ENCODE assay signal across 8 cellular contexts in the genomic region with DNA sequence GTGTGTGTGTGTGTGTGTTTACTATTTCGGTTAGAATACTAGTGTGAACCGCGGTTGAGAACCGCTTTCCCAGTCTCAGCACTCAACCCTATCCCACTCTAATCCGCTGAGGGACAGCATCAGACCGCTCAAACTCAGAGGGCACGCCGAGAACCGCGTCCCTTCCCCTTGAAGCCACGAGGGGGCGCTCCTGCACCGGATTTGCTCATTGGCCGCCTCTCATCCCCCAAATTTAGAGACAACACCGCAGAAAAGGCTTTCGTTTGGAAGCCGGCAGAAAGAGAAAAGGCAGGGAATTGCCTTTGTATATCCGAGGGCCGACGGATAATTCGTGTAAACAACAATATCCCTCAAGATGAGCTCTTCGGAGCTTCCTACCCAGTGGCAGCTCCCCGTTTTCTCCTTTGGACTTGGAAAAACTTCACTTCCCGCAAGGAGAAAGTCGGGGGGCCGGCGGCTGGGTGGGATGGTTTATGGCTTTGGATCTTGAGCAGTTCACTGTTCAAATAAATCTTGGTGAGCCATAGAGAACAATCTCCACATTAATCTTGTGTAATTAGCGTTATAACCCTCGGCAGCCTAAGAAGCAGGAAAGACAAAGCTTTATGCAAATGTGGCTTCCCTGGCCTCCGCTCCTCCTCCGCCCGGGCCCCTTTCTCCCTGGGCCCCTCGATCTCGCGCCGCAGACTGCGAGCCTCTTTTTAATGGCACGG.
DNase-seq lines count a peak whose midpoint lies in the region; ATAC-seq, FAIRE-seq and TF ChIP-seq lines count a peak whose summit lies in the region.

No MANE protein-coding gene starts in this region.

- H3K36me3 ChIP-seq in HAP-1 (replicated peaks) (no peaks in the 10 kb centered on the region), Loucy (ENCODE audit: insufficient read depth, low read length) (no peaks in the 10 kb centered on the region), SJCRH30 (no peaks in the 10 kb centered on the region), pancreas (no peaks in the 10 kb centered on the region)

- TF ChIP-seq CTCF in Loucy (conservative IDR thresholded peaks at IDR 0.05; ENCODE audit: low read length) (peak; percentile 99), pancreas (IDR thresholded peaks at IDR 0.05) (peak; percentile 66 to 85 (median 80)), type B pancreatic cell (conservative IDR thresholded peaks at IDR 0.05) (peak; percentile 97)

- DNase-seq in GDM1 (lab: John Stamatoyannopoulos, UW): peak; percentile 24
- DNase-seq in HAP-1 (ENCODE audit: low spot score in 2 of 2): peak; percentile 76 to 87
- DNase-seq in SJCRH30: peak; percentile 48 to 82
- peak; percentile 74 for DNase-seq in activated naive CD4-positive, alpha-beta T cell treated with anti-CD3 and anti-CD28 coated beads, Interleukin-2, amount 10 ng/mL, durations not matched to agents 7 days and 5 days
- DNase-seq in head of caudate nucleus: peak; percentile 63 to 96 (median 88)
- DNase-seq in pancreas: peak; percentile 28 to 86 (median 56)
- DNase-seq in type B pancreatic cell (ENCODE audit: extremely low spot score, unreplicated experiment): peak; percentile 89

- no peaks in the 10 kb centered on the region for H3K27me3 ChIP-seq in HAP-1 (ENCODE audit: low read depth)
- no peaks in the 10 kb centered on the region for H3K27me3 ChIP-seq in Loucy (ENCODE audit: insufficient read depth, low read length, poor library complexity, severe bottlenecking)
- H3K27me3 ChIP-seq in SJCRH30: no peaks in the 10 kb centered on the region; the same call in none of the 2 replicates
- peaks cover 5 to 34% (median 9%) of the 10 kb centered on the region in 4 donors for H3K27me3 ChIP-seq in pancreas

- peaks cover 61% of the 10 kb centered on the region for H3K27me3 Mint-ChIP-seq in activated naive CD4-positive, alpha-beta T cell treated with anti-CD3 and anti-CD28 coated beads, Interleukin-2, amount 10 ng/mL, durations not matched to agents 7 days and 5 days
- H3K27me3 Mint-ChIP-seq in type B pancreatic cell: peaks cover 69% of the 10 kb centered on the region

- peak overlapping the region; percentile 69 for H3K4me3 Mint-ChIP-seq in activated naive CD4-positive, alpha-beta T cell treated with anti-CD3 and anti-CD28 coated beads, Interleukin-2, amount 10 ng/mL, durations not matched to agents 7 days and 5 days
- H3K4me3 Mint-ChIP-seq in type B pancreatic cell: peak overlapping the region; percentile 91

- H3K27ac Mint-ChIP-seq in activated naive CD4-positive, alpha-beta T cell treated with anti-CD3 and anti-CD28 coated beads, Interleukin-2, amount 10 ng/mL, durations not matched to agents 7 days and 5 days: no peak overlapping the region
- peak overlapping the region; percentile 8 for H3K27ac Mint-ChIP-seq in type B pancreatic cell

- H3K9ac ChIP-seq in Loucy (ENCODE audit: low read depth, low read length, poor library complexity, severe bottlenecking): peak overlapping the region; percentile 60

- H3K9me3 ChIP-seq in HAP-1 (no peaks in the 10 kb centered on the region), Loucy (ENCODE audit: insufficient read depth, low read depth, low read length) (no peaks in the 10 kb centered on the region), SJCRH30 (replicated peaks) (no peaks in the 10 kb centered on the region), pancreas (no peaks in the 10 kb centered on the region)

- H2AFZ ChIP-seq in Loucy (ENCODE audit: low read length): peak overlapping the region; percentile 100

- in situ Hi-C loops in HAP-1 (cut with MboI; ENCODE audit: low sequenced_read_pairs): loop anchor here (25.0 kb wide), 3 partner anchors 1049 to 1699 kb away; no protein-coding TSS in a partner anchor

- peaks cover 36% of the 10 kb centered on the region for H3K4me1 Mint-ChIP-seq in activated naive CD4-positive, alpha-beta T cell treated with anti-CD3 and anti-CD28 coated beads, Interleukin-2, amount 10 ng/mL, durations not matched to agents 7 days and 5 days
- peaks cover 25% of the 10 kb centered on the region for H3K4me1 Mint-ChIP-seq in type B pancreatic cell (ENCODE audit: unreplicated experiment)

- intact Hi-C loops in head of caudate nucleus (cut with DNase I): loop anchor here (5.0 kb wide), 1 partner anchor 1044 kb away; no protein-coding TSS in a partner anchor
- intact Hi-C loops in pancreas (cut with DNase I): no loop called here

- peak; percentile 69 to 92 (median 86) for ATAC-seq in pancreas

- H3K79me2 ChIP-seq in Loucy (ENCODE audit: insufficient read depth, low read length): no peaks in the 10 kb centered on the region

- CTCF ChIA-PET in activated naive CD4-positive, alpha-beta T cell treated with anti-CD3 and anti-CD28 coated beads, Interleukin-2, amount 10 ng/mL, durations not matched to agents 7 days and 5 days (lab: Charles Lee): interaction anchor here (0.9 to 1.5 kb wide), 7 partner anchors 8 to 1695 kb away, joined by 3 to 10 read pairs (median 4); no protein-coding TSS in a partner anchor

- no peaks in the 10 kb centered on the region for H3K9me2 ChIP-seq in Loucy (replicated peaks; ENCODE audit: low read depth, low read length)

- H3F3A ChIP-seq in Loucy (ENCODE audit: low read depth): no peaks in the 10 kb centered on the region

- H3K36me3 Mint-ChIP-seq in activated naive CD4-positive, alpha-beta T cell treated with anti-CD3 and anti-CD28 coated beads, Interleukin-2, amount 10 ng/mL, durations not matched to agents 7 days and 5 days: peaks cover 6% of the 10 kb centered on the region
- no peaks in the 10 kb centered on the region for H3K36me3 Mint-ChIP-seq in type B pancreatic cell

- no peak overlapping the region for H3K27ac ChIP-seq in SJCRH30
- H3K27ac ChIP-seq in pancreas: no peak overlapping the region

- no peak for FAIRE-seq in pancreas (lab: Jason Lieb, UNC)

- H3K4me2 ChIP-seq in Loucy (ENCODE audit: low read depth, low read length, poor library complexity, severe bottlenecking): peak overlapping the region; percentile 82

- H4K20me1 ChIP-seq in Loucy (ENCODE audit: insufficient read depth, low read length, poor library complexity, severe bottlenecking): no peaks in the 10 kb centered on the region

- no peaks in the 10 kb centered on the region for H3K9me3 Mint-ChIP-seq in activated naive CD4-positive, alpha-beta T cell treated with anti-CD3 and anti-CD28 coated beads, Interleukin-2, amount 10 ng/mL, durations not matched to agents 7 days and 5 days
- no peaks in the 10 kb centered on the region for H3K9me3 Mint-ChIP-seq in type B pancreatic cell

- WGBS in pancreas, 2 donors: 1 to 2% methylated on average over 37 to 38 of the region's 38 CpGs

- H3K4me3 ChIP-seq in HAP-1: peak overlapping the region; percentile 34
- peak overlapping the region; percentile 88 for H3K4me3 ChIP-seq in Loucy (ENCODE audit: low read length, poor library complexity, severe bottlenecking)
- no peak overlapping the region for H3K4me3 ChIP-seq in SJCRH30
- H3K4me3 ChIP-seq in pancreas: peak overlapping the region in 3 of 4 donors; percentile 13 to 37 (median 14)

- H3K4me1 ChIP-seq in HAP-1 (peaks cover 9% of the 10 kb centered on the region), Loucy (ENCODE audit: insufficient read depth, low read length, poor library complexity, severe bottlenecking) (peaks cover 4% of the 10 kb centered on the region), SJCRH30 (no peaks in the 10 kb centered on the region), pancreas (peaks cover 6 to 9% (median 8%) of the 10 kb centered on the region in 3 donors)

Comparison
In these comparisons a context has a peak if more than half of its experiments do, and no peak if none do; other contexts are left out.
1. DNase-seq: peak in every context shown above with its lines; median percentile 89 in type B pancreatic cell; 88 in head of caudate nucleus; 82 in HAP-1; 74 in activated naive CD4-positive, alpha-beta T cell treated with anti-CD3 and anti-CD28 coated beads, Interleukin-2, amount 10 ng/mL, durations not matched to agents 7 days and 5 days; 65 in SJCRH30; 56 in pancreas; 24 in GDM1.